Comparison of ENCODE assay signal across 8 cellular contexts in the genomic region with DNA sequence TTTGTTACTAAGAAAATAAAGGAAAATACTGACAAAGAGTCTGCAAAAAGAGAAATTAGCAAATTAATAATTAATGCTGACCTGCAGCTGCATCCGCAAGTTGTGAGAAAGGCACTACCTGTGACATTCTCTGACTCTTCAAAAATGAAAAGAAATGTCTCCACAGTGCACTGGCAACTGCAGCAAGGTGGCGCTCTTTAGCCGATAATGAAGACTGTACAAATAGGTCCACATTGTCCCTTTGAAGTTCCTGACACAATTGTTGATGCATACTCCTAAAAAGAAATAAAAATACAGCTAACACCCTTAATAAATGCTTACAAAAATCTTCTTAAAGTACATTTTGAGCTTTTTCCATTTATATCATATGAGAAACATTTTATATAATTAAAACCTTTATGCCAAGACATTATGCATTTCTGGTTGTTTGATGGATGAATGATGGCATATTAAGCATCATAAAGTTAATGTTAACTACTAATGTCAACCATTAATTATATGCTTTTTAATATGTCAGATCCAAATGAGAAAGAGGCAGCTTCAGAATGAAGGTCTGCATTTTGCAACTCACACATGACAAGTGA.
A peak's percentile ranks its signal among the peaks of the same experiment; 100 is the strongest.
DNase-seq lines count a peak whose midpoint lies in the region; ATAC-seq and TF ChIP-seq lines count a peak whose summit lies in the region.

No MANE protein-coding gene starts in this region.

- H3K27ac ChIP-seq in Panc1 (ENCODE audit: low read length): no peak overlapping the region
- no peak overlapping the region for H3K27ac ChIP-seq in upper lobe of left lung

- CTCF ChIA-PET in Panc1 (lab: Charles Lee): interaction anchor here (0.5 kb wide), 1 partner anchor 34 kb away, joined by 8 read pairs; no protein-coding TSS in a partner anchor

- no peak overlapping the region for H3K27ac Mint-ChIP-seq in osteocyte (ENCODE audit: unreplicated experiment)

- WGBS in upper lobe of left lung, 2 donors: 21 to 22% methylated on average over 3 of the region's 3 CpGs

- H3K36me3 ChIP-seq in Panc1 (ENCODE audit: control insufficient read depth, insufficient read depth, low read length): no peaks in the 10 kb centered on the region
- H3K36me3 ChIP-seq in upper lobe of left lung: no peaks in the 10 kb centered on the region

- no peaks in the 10 kb centered on the region for H3K9me3 ChIP-seq in Panc1 (ENCODE audit: control insufficient read depth, insufficient read depth, low read depth, low read length)
- H3K9me3 ChIP-seq in upper lobe of left lung: no peaks in the 10 kb centered on the region

- BruUV-seq in Panc1 (replicated peaks; lab: Mats Ljungman, UMichigan): no TSS peak

- H3K4me1 ChIP-seq in Panc1 (ENCODE audit: control insufficient read depth, insufficient read depth, low read length) (no peaks in the 10 kb centered on the region), upper lobe of left lung (peaks cover 0 to 4% (median 0%) of the 10 kb centered on the region in 4 donors)

- in situ Hi-C loops in Panc1 (cut with HindIII; ENCODE audit: low pct_unique_long_range_greater_than_20kb, low sequenced_read_pairs): no loop called here

- no peaks in the 10 kb centered on the region for H3K36me3 Mint-ChIP-seq in activated T-cell treated with anti-CD3 and anti-CD28 coated beads, Interleukin-2, amount 50 U/mL, for 4 hours (ENCODE audit: insufficient read depth)
- no peaks in the 10 kb centered on the region for H3K36me3 Mint-ChIP-seq in osteocyte (ENCODE audit: unreplicated experiment)

- H3K4me3 Mint-ChIP-seq in activated T-cell treated with anti-CD3 and anti-CD28 coated beads, Interleukin-2, amount 50 U/mL, for 4 hours: no peak overlapping the region
- H3K4me3 Mint-ChIP-seq in osteocyte (ENCODE audit: unreplicated experiment): no peak overlapping the region

- no peaks in the 10 kb centered on the region for H3K27me3 Mint-ChIP-seq in activated T-cell treated with anti-CD3 and anti-CD28 coated beads, Interleukin-2, amount 50 U/mL, for 4 hours (ENCODE audit: low read depth)
- no peaks in the 10 kb centered on the region for H3K27me3 Mint-ChIP-seq in osteocyte (ENCODE audit: unreplicated experiment)

- TF ChIP-seq CTCF in Panc1 (IDR thresholded peaks at IDR 0.05): peak; percentile 94
- TF ChIP-seq CTCF in fibroblast of pulmonary artery (IDR thresholded peaks at IDR 0.05; ENCODE audit: low read length, missing control alignments): peak; percentile 98
- peak; percentile 97 for TF ChIP-seq CTCF in osteocyte (IDR thresholded peaks at IDR 0.05)
- peak; percentile 59 to 77 (median 65) for TF ChIP-seq CTCF in upper lobe of left lung (IDR thresholded peaks at IDR 0.05)

- DNase-seq in Daoy (ENCODE audit: low read depth) (peak; percentile 53), HS-27A (ENCODE audit: low read depth) (peak; percentile 9), Panc1 (ENCODE audit: low read depth, low spot score) (peak; percentile 38), fibroblast of pulmonary artery (ENCODE audit: low read depth) (peak; percentile 82), osteocyte (ENCODE audit: extremely low spot score, unreplicated experiment) (peak; percentile 85), upper lobe of left lung (peak in 1 of 2 donors; percentile 58)
- DNase-seq in activated T-cell treated with anti-CD3 and anti-CD28 coated beads, Interleukin-2, amount 50 U/mL, for 4 hours: peak; percentile 45

- H3K27me3 ChIP-seq in Panc1 (ENCODE audit: control insufficient read depth, insufficient read depth, low read length) (no peaks in the 10 kb centered on the region), upper lobe of left lung (no peaks in the 10 kb centered on the region)

- TF ChIP-seq EP300 in upper lobe of left lung (IDR thresholded peaks at IDR 0.05): no peak

- H3K4me3 ChIP-seq in Panc1 (ENCODE audit: low read depth in 2 of 2, low read length in 2 of 2): no peak overlapping the region
- no peak overlapping the region for H3K4me3 ChIP-seq in fibroblast of pulmonary artery (replicated peaks; ENCODE audit: low read depth, low read length)
- no peak overlapping the region for H3K4me3 ChIP-seq in upper lobe of left lung

- TF ChIP-seq POLR2A in upper lobe of left lung (IDR thresholded peaks at IDR 0.05): no peak

- intact Hi-C loops in Panc1 (cut with micrococcal nuclease; ENCODE audit: unreplicated experiment): loop anchor here (1.0 kb wide), 1 partner anchor 208 kb away; no protein-coding TSS in a partner anchor

- no peaks in the 10 kb centered on the region for H3K4me1 Mint-ChIP-seq in activated T-cell treated with anti-CD3 and anti-CD28 coated beads, Interleukin-2, amount 50 U/mL, for 4 hours (ENCODE audit: low read depth)
- H3K4me1 Mint-ChIP-seq in osteocyte (ENCODE audit: unreplicated experiment): peaks cover 24% of the 10 kb centered on the region

- H3K9me3 Mint-ChIP-seq in activated T-cell treated with anti-CD3 and anti-CD28 coated beads, Interleukin-2, amount 50 U/mL, for 4 hours: no peaks in the 10 kb centered on the region
- H3K9me3 Mint-ChIP-seq in osteocyte (ENCODE audit: unreplicated experiment): no peaks in the 10 kb centered on the region

- POLR2A ChIA-PET in Panc1 (lab: Charles Lee): no interaction called here

- ATAC-seq in GM21423 (IDR thresholded peaks at IDR 0.05; ENCODE audit: unreplicated experiment): peak; percentile 91
- ATAC-seq in Panc1: peak; percentile 94
- ATAC-seq in activated T-cell treated with anti-CD3 and anti-CD28 coated beads, Interleukin-2, amount 50 U/mL, for 4 hours: peak; percentile 63 to 76
- ATAC-seq in upper lobe of left lung (ENCODE audit: low FRiP score in 2 of 2): peak in 1 of 2 donors; percentile 77
